In genomic region chr5:163503106-163504090, GRCh38 we compare ENCODE assay signal across 8 cellular contexts. TPM values are rescaled to one million over a fixed set of nuclear protein-coding genes. Genes with fewer than 3 reads are reported as not detected.
DNase-seq lines count a peak whose midpoint lies in the region; ATAC-seq and TF ChIP-seq lines count a peak whose summit lies in the region.

No MANE protein-coding gene starts in this region.

- H3K36me3 ChIP-seq in HUES64 (ENCODE audit: insufficient read depth, low read length) = no peaks in the 10 kb centered on the region

- H3K9me3 ChIP-seq in HUES64 (ENCODE audit: insufficient read depth, low read depth, low read length) = no peaks in the 10 kb centered on the region

- H3K9ac ChIP-seq in HUES64 (ENCODE audit: low read depth, low read length) = peak overlapping the region; percentile 94

- peaks cover 25% of the 10 kb centered on the region for H3K4me1 ChIP-seq in HUES64 (ENCODE audit: insufficient read depth, low read length)

- peak overlapping the region; percentile 94 to 98 (median 96) for H3K4me3 Mint-ChIP-seq in T-cell
- peak overlapping the region; percentile 98 for H3K4me3 Mint-ChIP-seq in central memory CD8-positive, alpha-beta T cell

- H3K27me3 Mint-ChIP-seq in T-cell = no peaks in the 10 kb centered on the region
- H3K27me3 Mint-ChIP-seq in central memory CD8-positive, alpha-beta T cell = no peaks in the 10 kb centered on the region

- POLR2A ChIA-PET in GM10248 (lab: Yijun Ruan, JAX) (no interaction called here), T-cell (lab: Charles Lee) (interaction anchor here in 1 of 2 donors (0.6 to 2.1 kb wide), 3 partner anchors 18 to 47 kb away, joined by 3 to 29 read pairs (median 4); partner anchors contain the start of genes HMMR and NUDCD2)

- WGBS in HUES64 = 2% methylated on average over 17 of the region's 18 CpGs

- peak overlapping the region; percentile 93 for H3K27ac ChIP-seq in HUES64 (ENCODE audit: low read depth, low read length)
- peak overlapping the region in 20 of 21 experiments; percentile 91 to 99 (median 97) for H3K27ac ChIP-seq in skin epidermis

- CTCF ChIA-PET in GM10248 (lab: Yijun Ruan, JAX) = interaction anchor here (0.7 to 3.6 kb wide), 3 partner anchors 9 to 44 kb away, joined by 3 to 19 read pairs (median 3); partner anchors contain the start of genes HMMR and NUDCD2
- CTCF ChIA-PET in T-cell (lab: Charles Lee) = interaction anchor here (0.7 to 1.4 kb wide), 6 partner anchors 21 to 45 kb away, joined by 3 to 6 read pairs (median 4); no protein-coding TSS in a partner anchor

- peaks cover 29 to 53% (median 34%) of the 10 kb centered on the region in 3 donors for H3K4me1 Mint-ChIP-seq in T-cell
- peaks cover 49% of the 10 kb centered on the region for H3K4me1 Mint-ChIP-seq in central memory CD8-positive, alpha-beta T cell

- H3K4me3 ChIP-seq in HUES64 (ENCODE audit: low read length) (peak overlapping the region; percentile 88), skin epidermis (peak overlapping the region; percentile 65 to 91 (median 78))

- TF ChIP-seq CTCF in GM10248 (IDR thresholded peaks at IDR 0.05; ENCODE audit: control extremely low read depth, extremely low read depth, low read depth, missing control alignments) = peak; percentile 46

- no peaks in the 10 kb centered on the region for H3K27me3 ChIP-seq in HUES64 (ENCODE audit: insufficient read depth, low read length)

- no peak for ATAC-seq in T-cell (replicated peaks in 1 of 4)
- ATAC-seq in central memory CD8-positive, alpha-beta T cell (replicated peaks; ENCODE audit: extremely low read depth, poor library complexity, severe bottlenecking) = no peak
- ATAC-seq in GM19455 (IDR thresholded peaks at IDR 0.05; ENCODE audit: unreplicated experiment) = no peak
- no peak for ATAC-seq in HG03521 (IDR thresholded peaks at IDR 0.05; ENCODE audit: unreplicated experiment)

- DNase-seq in GM10248 (ENCODE audit: extremely low spot score) (peak; percentile 35), T-cell (peak in 22 of 34 experiments; percentile 10 to 45 (median 18)), inferior parietal cortex (ENCODE audit: extremely low spot score) (peak; percentile 73)
- DNase-seq in central memory CD8-positive, alpha-beta T cell (ENCODE audit: low spot score in 2 of 2) = no peak

- peak overlapping the region; percentile 99 to 100 for H3K27ac Mint-ChIP-seq in T-cell
- H3K27ac Mint-ChIP-seq in central memory CD8-positive, alpha-beta T cell (ENCODE audit: low read depth) = peak overlapping the region; percentile 98

- no peaks in the 10 kb centered on the region for H3K36me3 Mint-ChIP-seq in T-cell
- peaks cover 24% of the 10 kb centered on the region for H3K36me3 Mint-ChIP-seq in central memory CD8-positive, alpha-beta T cell (ENCODE audit: insufficient read depth)

- no peaks in the 10 kb centered on the region for H3K9me3 Mint-ChIP-seq in T-cell
- no peaks in the 10 kb centered on the region for H3K9me3 Mint-ChIP-seq in central memory CD8-positive, alpha-beta T cell

RNA-seq across cellular contexts. Expression of gene MAT2B, which starts 2.0 kb away (rescaled TPM):
- 46.4 TPM for polyA plus RNA-seq in HUES64 (2013, experiment 1 of 2)
- 53.9 TPM for polyA plus RNA-seq in HUES64 (2013, experiment 2 of 2)
- 100 to 1,000 TPM in 3 of 5 donors, 10 to 100 TPM in 2; 62.2 to 131 (median 115) TPM for total RNA-seq in T-cell

RNA-seq across cellular contexts. Expression of gene HMMR, which starts 43.0 kb away (rescaled TPM):
- polyA plus RNA-seq in HUES64 (2013, experiment 1 of 2) = 65.8 TPM
- polyA plus RNA-seq in HUES64 (2013, experiment 2 of 2) = 83.0 TPM
- under 1 TPM; 0.41 to 0.88 (median 0.84) TPM for total RNA-seq in T-cell

RNA-seq across cellular contexts. Expression of gene NUDCD2, which starts 43.5 kb away (rescaled TPM):
- 31.4 TPM for polyA plus RNA-seq in HUES64 (2013, experiment 1 of 2)
- polyA plus RNA-seq in HUES64 (2013, experiment 2 of 2) = 41.1 TPM
- total RNA-seq in T-cell = 10 to 100 TPM; 18.9 to 29.9 (median 29.3) TPM

Comparison
In these comparisons a context has a peak if more than half of its experiments do, and no peak if none do; other contexts are left out.
1. DNase-seq: peak in GM10248 (single experiment), T-cell (22 of 34) and inferior parietal cortex (single experiment); none in central memory CD8-positive, alpha-beta T cell (0 of 2).